ENCODE assay signal across 8 cellular contexts in genomic region chr19:57559404-57560025, GRCh38. TPM values are rescaled to one million over a fixed set of nuclear protein-coding genes. Genes with fewer than 3 reads are reported as not detected.
A peak's percentile ranks its signal among the peaks of the same experiment; 100 is the strongest.
DNase-seq lines count a peak whose midpoint lies in the region; ATAC-seq, FAIRE-seq and TF ChIP-seq lines count a peak whose summit lies in the region.

ZNF550 (minus strand) TSS chr19:57559863; CDS start chr19:57559682, 181 bp downstream.

- no peaks in the 10 kb centered on the region for H3K27me3 Mint-ChIP-seq in activated naive CD8-positive, alpha-beta T cell treated with anti-CD3 and anti-CD28 coated beads, Interleukin-2, amount 10 ng/mL, durations not matched to agents 7 days and 5 days

- FAIRE-seq in pancreas (lab: Jason Lieb, UNC) = peak; percentile 32

- ATAC-seq in HG02571 (IDR thresholded peaks at IDR 0.05; ENCODE audit: unreplicated experiment) (peak; percentile 82), Right ventricle myocardium superior (ENCODE audit: poor library complexity) (peak; percentile 99), pancreas (peak; percentile 100)
- ATAC-seq in activated naive CD8-positive, alpha-beta T cell treated with anti-CD3 and anti-CD28 coated beads, Interleukin-2, amount 10 ng/mL, durations not matched to agents 7 days and 5 days (ENCODE audit: low read depth) = peak; percentile 88

- H3K4me3 ChIP-seq in GM06990 (replicated peaks; ENCODE audit: low read depth, low read length) = peak within 1 kb of the TSS; percentile 94
- peak within 1 kb of the TSS; percentile 76 to 98 (median 94) for H3K4me3 ChIP-seq in pancreas
- H3K4me3 ChIP-seq in thyroid gland (replicated peaks in 1 of 3) = peak within 1 kb of the TSS; percentile 19 to 87 (median 81)

- peaks cover 0 to 5% (median 0%) of the 10 kb centered on the region in 3 donors for H3K4me1 ChIP-seq in pancreas
- H3K4me1 ChIP-seq in thyroid gland = peaks cover 9 to 11% of the 10 kb centered on the region in 2 donors

- intact Hi-C loops in Right ventricle myocardium superior (cut with DNase I) (no loop called here), pancreas (cut with DNase I) (no loop called here), thyroid gland (cut with DNase I) (no loop called here)

- DNase-seq in GM06990 (ENCODE audit: extremely low read depth, insufficient read length) = peak; percentile 89
- peak; percentile 77 for DNase-seq in NCI-H1092 treated with DMSO at 0.1 percent for 48 hours (lab: John Stamatoyannopoulos, UW)
- peak; percentile 43 for DNase-seq in SKM-1 treated with dmso at 0.1 percent for 144 hours (lab: John Stamatoyannopoulos, UW; ENCODE audit: unreplicated experiment)
- peak; percentile 87 for DNase-seq in activated naive CD8-positive, alpha-beta T cell treated with anti-CD3 and anti-CD28 coated beads, Interleukin-2, amount 10 ng/mL, durations not matched to agents 7 days and 5 days
- peak; percentile 96 for DNase-seq in Right ventricle myocardium superior
- peak; percentile 83 to 96 (median 90) for DNase-seq in pancreas
- peak; percentile 92 for DNase-seq in thyroid gland

- H3K36me3 Mint-ChIP-seq in activated naive CD8-positive, alpha-beta T cell treated with anti-CD3 and anti-CD28 coated beads, Interleukin-2, amount 10 ng/mL, durations not matched to agents 7 days and 5 days = peaks cover 44% of the 10 kb centered on the region

- WGBS in pancreas, 2 donors = 0% methylated on average over 56 of the region's 56 CpGs
- 0% methylated on average over 29 to 47 of the region's 56 CpGs for WGBS in thyroid gland, 2 donors

- H3K9me3 ChIP-seq in pancreas (peaks cover 0 to 3% (median 0%) of the 10 kb centered on the region in 4 donors), thyroid gland (no peaks in the 10 kb centered on the region)

- no peaks in the 10 kb centered on the region for H3K27me3 ChIP-seq in GM06990 (replicated peaks; ENCODE audit: control insufficient read depth, insufficient read depth, low read length)
- no peaks in the 10 kb centered on the region for H3K27me3 ChIP-seq in pancreas
- no peaks in the 10 kb centered on the region for H3K27me3 ChIP-seq in thyroid gland

- peak within 1 kb of the TSS in 3 of 4 donors; percentile 25 to 33 (median 29) for H3K27ac ChIP-seq in pancreas
- peak within 1 kb of the TSS in 1 of 3 donors; percentile 19 for H3K27ac ChIP-seq in thyroid gland

- H3K4me1 Mint-ChIP-seq in activated naive CD8-positive, alpha-beta T cell treated with anti-CD3 and anti-CD28 coated beads, Interleukin-2, amount 10 ng/mL, durations not matched to agents 7 days and 5 days = peaks cover 25% of the 10 kb centered on the region

- no peak for TF ChIP-seq CTCF in GM06990 (IDR thresholded peaks at IDR 0.05; ENCODE audit: insufficient read depth, low read length, poor library complexity, severe bottlenecking)
- TF ChIP-seq CTCF in pancreas (IDR thresholded peaks at IDR 0.05) = no peak
- no peak for TF ChIP-seq CTCF in thyroid gland (IDR thresholded peaks at IDR 0.05)

- H3K36me3 ChIP-seq in GM06990 (ENCODE audit: control insufficient read depth, insufficient read depth, low read length) (peaks cover 6% of the 10 kb centered on the region), pancreas (peaks cover 6 to 16% (median 8%) of the 10 kb centered on the region in 3 donors), thyroid gland (peaks cover 17% of the 10 kb centered on the region in 2 donors)

- peak within 1 kb of the TSS; percentile 94 for H3K27ac Mint-ChIP-seq in activated naive CD8-positive, alpha-beta T cell treated with anti-CD3 and anti-CD28 coated beads, Interleukin-2, amount 10 ng/mL, durations not matched to agents 7 days and 5 days

- POLR2A ChIA-PET in activated naive CD8-positive, alpha-beta T cell treated with anti-CD3 and anti-CD28 coated beads, Interleukin-2, amount 10 ng/mL, durations not matched to agents 7 days and 5 days (lab: Charles Lee) = interaction anchor here (1.2 kb wide), 1 partner anchor 25 kb away, joined by 3 read pairs; the partner anchor contains the start of gene ZIK1

- H3K4me3 Mint-ChIP-seq in activated naive CD8-positive, alpha-beta T cell treated with anti-CD3 and anti-CD28 coated beads, Interleukin-2, amount 10 ng/mL, durations not matched to agents 7 days and 5 days = peak within 1 kb of the TSS; percentile 95

- H3K9me3 Mint-ChIP-seq in activated naive CD8-positive, alpha-beta T cell treated with anti-CD3 and anti-CD28 coated beads, Interleukin-2, amount 10 ng/mL, durations not matched to agents 7 days and 5 days = peaks cover 30% of the 10 kb centered on the region

- TF ChIP-seq POLR2A in thyroid gland (IDR thresholded peaks at IDR 0.05) = peak in 1 of 2 donors; percentile 70

RNA-seq across cellular contexts. Expression of gene ZNF550, which starts in this region (rescaled TPM):
- total RNA-seq in activated naive CD8-positive, alpha-beta T cell treated with anti-CD3 and anti-CD28 coated beads, Interleukin-2, amount 10 ng/mL, durations not matched to agents 7 days and 5 days = 10 to 100 TPM; 27.7 to 27.9 TPM
- 8.0 TPM for total RNA-seq in Right ventricle myocardium superior
- total RNA-seq in pancreas = 1 to 10 TPM; 2.1 to 6.8 (median 3.4) TPM
- 1 to 10 TPM; 2.1 to 2.8 TPM for polyA plus RNA-seq in pancreas
- 10 to 100 TPM in 1 of 4 donors, 1 to 10 TPM in 3; 7.1 to 13.5 (median 8.7) TPM for total RNA-seq in thyroid gland

Comparison
In these comparisons a context has a peak if more than half of its experiments do, and no peak if none do; other contexts are left out.
1. DNase-seq: peak in every context shown above with its lines; median percentile 96 in Right ventricle myocardium superior; 92 in thyroid gland; 90 in pancreas; 89 in GM06990; 87 in activated naive CD8-positive, alpha-beta T cell treated with anti-CD3 and anti-CD28 coated beads, Interleukin-2, amount 10 ng/mL, durations not matched to agents 7 days and 5 days; 77 in NCI-H1092 treated with DMSO at 0.1 percent for 48 hours; 43 in SKM-1 treated with dmso at 0.1 percent for 144 hours.